ENCODE assay signal across 8 cellular contexts in genomic region chr12:13102481-13103195, GRCh38. TPM values are rescaled to one million over a fixed set of nuclear protein-coding genes. Genes with fewer than 3 reads are reported as not detected.
DNase-seq lines count a peak whose midpoint lies in the region; ATAC-seq and TF ChIP-seq lines count a peak whose summit lies in the region.

No MANE protein-coding gene starts in this region.

- intact Hi-C loops in IMR-90 (cut with micrococcal nuclease) = no loop called here

- dilution Hi-C loops in IMR-90 (cut with HindIII; ENCODE audit: low sequenced_read_pairs, unreplicated experiment) = no loop called here

- TF ChIP-seq RAD21 in IMR-90 (IDR thresholded peaks at IDR 0.05; ENCODE audit: low read length) = no peak

- H3K9me1 ChIP-seq in IMR-90 (ENCODE audit: insufficient read depth, low read length) = peaks cover 17% of the 10 kb centered on the region

- H3K4me3 ChIP-seq in ACC112 (ENCODE audit: low read depth, low read length) = no peak overlapping the region
- H3K4me3 ChIP-seq in IMR-90 (ENCODE audit: insufficient read depth, low read depth, low read length) = no peak overlapping the region

- peak overlapping the region; percentile 78 for H4K91ac ChIP-seq in IMR-90 (ENCODE audit: insufficient read depth, low read depth, low read length)

- BruUV-seq in IMR-90 (replicated peaks; lab: Mats Ljungman, UMichigan) = no TSS peak

- H3K79me2 ChIP-seq in ACC112 (ENCODE audit: control insufficient read depth, insufficient read depth, low read length, unreplicated experiment) = no peaks in the 10 kb centered on the region

- H3K4me2 ChIP-seq in IMR-90 (ENCODE audit: low read depth, low read length) = no peak overlapping the region

- peak overlapping the region; percentile 40; the same call in 1 of the 2 replicates for H2AK5ac ChIP-seq in IMR-90 (ENCODE audit: low read depth, low read length)

- no peaks in the 10 kb centered on the region for H3K36me3 ChIP-seq in ACC112 (ENCODE audit: insufficient read depth, low read length)
- H3K36me3 ChIP-seq in IMR-90 (ENCODE audit: control insufficient read depth, insufficient read depth, low read length) = no peaks in the 10 kb centered on the region

- H2AFZ ChIP-seq in ACC112 (ENCODE audit: low read length, unreplicated experiment) = peak overlapping the region; percentile 34
- no peak overlapping the region for H2AFZ ChIP-seq in IMR-90 (replicated peaks; ENCODE audit: low read length, poor library complexity)

- peak overlapping the region; percentile 89 for H3K27ac Mint-ChIP-seq in chondrocyte (ENCODE audit: unreplicated experiment)
- H3K27ac Mint-ChIP-seq in natural killer cell treated with Interleukin-12 subunit alpha and Interleukin-12 subunit beta and Interleukin-15 and Interleukin-18, amount 100 ng/mL, for 72 hours = peak overlapping the region; percentile 73 to 89

- peak overlapping the region; percentile 50 for H3K14ac ChIP-seq in IMR-90 (replicated peaks; ENCODE audit: low read depth, low read length)

- ATAC-seq in IMR-90 (ENCODE audit: low read depth) = no peak
- ATAC-seq in natural killer cell treated with Interleukin-12 subunit alpha and Interleukin-12 subunit beta and Interleukin-15 and Interleukin-18, amount 100 ng/mL, for 72 hours = no peak

- H4K20me1 ChIP-seq in IMR-90 (ENCODE audit: insufficient read depth, low read length) = no peaks in the 10 kb centered on the region

- H3K4me1 Mint-ChIP-seq in chondrocyte (ENCODE audit: low read depth) = peaks cover 49% of the 10 kb centered on the region
- H3K4me1 Mint-ChIP-seq in natural killer cell treated with Interleukin-12 subunit alpha and Interleukin-12 subunit beta and Interleukin-15 and Interleukin-18, amount 100 ng/mL, for 72 hours (ENCODE audit: low read depth in 2 of 2) = peaks cover 28 to 31% of the 10 kb centered on the region in 2 donors

- peak overlapping the region; percentile 54 for H3K4ac ChIP-seq in IMR-90 (ENCODE audit: low read depth, low read length)

- peak overlapping the region; percentile 12; the same call in 1 of the 2 replicates for H3K9ac ChIP-seq in IMR-90 (ENCODE audit: low read depth, low read length)

- H3K9me3 ChIP-seq in IMR-90 (ENCODE audit: control insufficient read depth, insufficient read depth, low read length) = no peaks in the 10 kb centered on the region

- H3K4me3 Mint-ChIP-seq in chondrocyte (ENCODE audit: unreplicated experiment) = no peak overlapping the region
- H3K4me3 Mint-ChIP-seq in natural killer cell treated with Interleukin-12 subunit alpha and Interleukin-12 subunit beta and Interleukin-15 and Interleukin-18, amount 100 ng/mL, for 72 hours = peak overlapping the region; percentile 81

- CTCF ChIA-PET in IMR-90 (lab: Yijun Ruan, JAX) = interaction anchor here (0.8 to 1.0 kb wide), 2 partner anchors 110 to 206 kb away, joined by 3 read pairs; no protein-coding TSS in a partner anchor

- peaks cover under 1% of the 10 kb centered on the region for H3K9me3 Mint-ChIP-seq in chondrocyte (ENCODE audit: low read depth)
- H3K9me3 Mint-ChIP-seq in natural killer cell treated with Interleukin-12 subunit alpha and Interleukin-12 subunit beta and Interleukin-15 and Interleukin-18, amount 100 ng/mL, for 72 hours = no peaks in the 10 kb centered on the region

- H2BK20ac ChIP-seq in IMR-90 (ENCODE audit: low read depth, low read length) = peak overlapping the region; percentile 50

- H2BK120ac ChIP-seq in IMR-90 (ENCODE audit: low read depth, low read length) = peak overlapping the region; percentile 58

- H3K27me3 ChIP-seq in ACC112 (ENCODE audit: insufficient read depth, low read length) (no peaks in the 10 kb centered on the region), IMR-90 (ENCODE audit: control insufficient read depth, insufficient read depth, low read length) (no peaks in the 10 kb centered on the region)

- peaks cover 0 to 15% of the 10 kb centered on the region in 2 experiments; a peak in 2 of 4 replicates for H3K79me1 ChIP-seq in IMR-90 (ENCODE audit: low read depth in 1 of 2, low read length in 2 of 2)

- POLR2A ChIA-PET in IMR-90 (lab: Charles Lee; ENCODE audit: unreplicated experiment) = interaction anchor here (0.6 to 0.7 kb wide), 2 partner anchors 62 to 93 kb away, joined by 3 to 6 read pairs; partner anchors contain the start of gene EMP1

- peak overlapping the region; percentile 66; the same call in 1 of the 2 replicates for H3K23ac ChIP-seq in IMR-90 (ENCODE audit: low read depth, low read length)

- TF ChIP-seq CTCF in IMR-90 (conservative IDR thresholded peaks at IDR 0.05; ENCODE audit: low read depth, low read length) (no peak), chondrocyte (IDR thresholded peaks at IDR 0.05) (no peak)

- H2AK9ac ChIP-seq in IMR-90 (replicated peaks; ENCODE audit: low read depth, low read length, poor library complexity) = no peak overlapping the region

- H4K5ac ChIP-seq in IMR-90 (ENCODE audit: low read depth, low read length) = peak overlapping the region; percentile 4

- H3K56ac ChIP-seq in IMR-90 (ENCODE audit: extremely low read depth, insufficient read depth, low read length) = no peak overlapping the region; the same call in 1 of the 2 replicates

- in situ Hi-C loops in IMR-90 (cut with MboI; ENCODE audit: low sequenced_read_pairs) = no loop called here

- H2BK15ac ChIP-seq in IMR-90 (ENCODE audit: low read depth, low read length) = peak overlapping the region; percentile 13; the same call in 1 of the 3 replicates

- no peak; the same call in 1 of the 2 replicates for TF ChIP-seq POLR2A in IMR-90 (IDR thresholded peaks at IDR 0.05; ENCODE audit: low read depth, low read length)

- H3K27me3 Mint-ChIP-seq in chondrocyte (ENCODE audit: low read depth) = no peaks in the 10 kb centered on the region
- H3K27me3 Mint-ChIP-seq in natural killer cell treated with Interleukin-12 subunit alpha and Interleukin-12 subunit beta and Interleukin-15 and Interleukin-18, amount 100 ng/mL, for 72 hours = peaks cover 0 to 3% of the 10 kb centered on the region in 2 donors

- H3K4me1 ChIP-seq in ACC112 (ENCODE audit: control insufficient read depth, insufficient read depth, low read length, unreplicated experiment) (peaks cover 47% of the 10 kb centered on the region), IMR-90 (ENCODE audit: control insufficient read depth, insufficient read depth, low read length) (peaks cover 37% of the 10 kb centered on the region)

- WGBS in IMR-90 (ENCODE audit: extremely low coverage in 2 of 2, insufficient read length in 1 of 2), 2 experiments = 57% methylated on average over 1 of the region's 7 CpGs; no CpG with 5 or more reads in 1 of the 2 experiments

- H3K27ac ChIP-seq in ACC112 (ENCODE audit: low read depth, low read length) (peak overlapping the region; percentile 97), IMR-90 (ENCODE audit: insufficient read depth, low read length) (peak overlapping the region; percentile 68; the same call in 1 of the 2 replicates)

- DNase-seq in IMR-90 (peak; percentile 48), chondrocyte (ENCODE audit: low spot score) (no peak), NCI-H1930 (lab: John Stamatoyannopoulos, UW) (no peak), NCI-H510A treated with DMSO at 0.1 percent for 48 hours (lab: John Stamatoyannopoulos, UW) (no peak), GF-D8 (lab: John Stamatoyannopoulos, UW) (no peak)
- DNase-seq in natural killer cell treated with Interleukin-12 subunit alpha and Interleukin-12 subunit beta and Interleukin-15 and Interleukin-18, amount 100 ng/mL, for 72 hours (ENCODE audit: low spot score) = no peak
- DNase-seq in activated CD4-positive, alpha-beta T cell treated with anti-CD3 and anti-CD28 coated beads, Interleukin-2, amount 50 U/mL, for 48 hours = no peak

- H3K36me3 Mint-ChIP-seq in chondrocyte (ENCODE audit: low read depth) = no peaks in the 10 kb centered on the region
- no peaks in the 10 kb centered on the region for H3K36me3 Mint-ChIP-seq in natural killer cell treated with Interleukin-12 subunit alpha and Interleukin-12 subunit beta and Interleukin-15 and Interleukin-18, amount 100 ng/mL, for 72 hours

- peak overlapping the region; percentile 12 to 84; a peak in 1 of 4 replicates for H4K8ac ChIP-seq in IMR-90 (ENCODE audit: low read depth in 2 of 2, low read length in 2 of 2)

- H3K18ac ChIP-seq in IMR-90 (ENCODE audit: low read depth, low read length) = peak overlapping the region; percentile 18

- H2BK5ac ChIP-seq in IMR-90 (ENCODE audit: low read depth, low read length, poor library complexity, severe bottlenecking) = peak overlapping the region; percentile 52

TF ChIP-seq in IMR-90, 13 proteins besides CTCF, POLR2A, EP300 and RAD21 (continues in another document):
- no peak for TF ChIP-seq NFE2L2 (IDR thresholded peaks at IDR 0.05; ENCODE audit: low read depth, low read length)
- TF ChIP-seq, protein P1, sequence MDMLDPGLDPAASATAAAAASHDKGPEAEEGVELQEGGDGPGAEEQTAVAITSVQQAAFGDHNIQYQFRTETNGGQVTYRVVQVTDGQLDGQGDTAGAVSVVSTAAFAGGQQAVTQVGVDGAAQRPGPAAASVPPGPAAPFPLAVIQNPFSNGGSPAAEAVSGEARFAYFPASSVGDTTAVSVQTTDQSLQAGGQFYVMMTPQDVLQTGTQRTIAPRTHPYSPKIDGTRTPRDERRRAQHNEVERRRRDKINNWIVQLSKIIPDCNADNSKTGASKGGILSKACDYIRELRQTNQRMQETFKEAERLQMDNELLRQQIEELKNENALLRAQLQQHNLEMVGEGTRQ (IDR thresholded peaks at IDR 0.05; ENCODE audit: low read depth, low read length) = no peak
- TF ChIP-seq RFX5 (IDR thresholded peaks at IDR 0.05; ENCODE audit: low read depth, low read length) = no peak
- TF ChIP-seq MXI1 (IDR thresholded peaks at IDR 0.05; ENCODE audit: borderline replicate concordance, low read depth, low read length) = no peak
- no peak for TF ChIP-seq CHD1 (IDR thresholded peaks at IDR 0.05; ENCODE audit: low read depth, low read length)
- TF ChIP-seq BHLHE40 (IDR thresholded peaks at IDR 0.05; ENCODE audit: low read depth, low read length) = no peak
- TF ChIP-seq MAZ (IDR thresholded peaks at IDR 0.05; ENCODE audit: borderline replicate concordance, low read depth, low read length) = no peak
- no peak for TF ChIP-seq FOS (IDR thresholded peaks at IDR 0.05; ENCODE audit: low read depth, low read length)

RNA-seq across cellular contexts. Expression of gene GSG1, which starts 0.8 kb away (rescaled TPM):
- total RNA-seq in IMR-90 (2012; rRNA removed) (2.5 and 2.9 TPM in 2 replicates), chondrocyte (0.36 to 0.38 TPM in 2 of 3 replicates, not detected in the other)
- 1.8 and 2.1 TPM in 2 replicates for polyA plus RNA-seq in IMR-90 (2012; rRNA removed)
- polyA plus RNA-seq in IMR-90 (2012; cell fraction: cytosol; rRNA removed) = 1.6 and 2.0 TPM in 2 replicates
- polyA plus RNA-seq in IMR-90 (2012; cell fraction: nucleus; rRNA removed; ENCODE audit: low replicate concordance) = 0.99 and 1.5 TPM in 2 replicates
- not detected for total RNA-seq in natural killer cell treated with Interleukin-12 subunit alpha and Interleukin-12 subunit beta and Interleukin-15 and Interleukin-18, amount 100 ng/mL, for 72 hours

RNA-seq across cellular contexts. Expression of gene FAM234B, which starts 58.5 kb away (rescaled TPM):
- total RNA-seq in IMR-90 (2012; rRNA removed) = 6.7 and 8.6 TPM in 2 replicates
- 3.6 and 3.7 TPM in 2 replicates for polyA plus RNA-seq in IMR-90 (2012; rRNA removed)
- polyA plus RNA-seq in IMR-90 (2012; cell fraction: cytosol; rRNA removed) = 2.2 and 2.5 TPM in 2 replicates
- polyA plus RNA-seq in IMR-90 (2012; cell fraction: nucleus; rRNA removed; ENCODE audit: low replicate concordance) = 1.7 and 3.8 TPM in 2 replicates
- total RNA-seq in chondrocyte = 3.4 to 5.0 TPM (median 3.8 TPM) in 3 replicates
- 10 to 100 TPM in 1 of 2 donors, 1 to 10 TPM in 1; 7.2 to 10.1 TPM for total RNA-seq in natural killer cell treated with Interleukin-12 subunit alpha and Interleukin-12 subunit beta and Interleukin-15 and Interleukin-18, amount 100 ng/mL, for 72 hours
